ENCODE assay signal across 10 cellular contexts in genomic region chr3:72487946-72488735, GRCh38. TPM values are rescaled to one million over a fixed set of nuclear protein-coding genes. Genes with fewer than 3 reads are reported as not detected.
DNase-seq lines count a peak whose midpoint lies in the region; ATAC-seq, FAIRE-seq and TF ChIP-seq lines count a peak whose summit lies in the region.
"Had no signal": no experiment of that assay in that cellular context is flagged by ENCODE, and none has a peak within 500 bp of the region (broad histone marks: within the 10 kb centered on the region; RNA-seq: fewer than 3 reads in every experiment).

No MANE protein-coding gene starts in this region.

- POLR2A ChIA-PET in K562 (lab: Yijun Ruan, JAX), result interaction anchor here (0.7 kb wide), 1 partner anchor 50 kb away, joined by 3 read pairs; no protein-coding TSS in a partner anchor

- no peak for DNase-seq in K562 (ENCODE audit: extremely low read depth in 1 of 4, low spot score in 3 of 4)
- no peak for DNase-seq in HuH-7 (ENCODE audit: low spot score)
- DNase-seq in GOT3 (lab: John Stamatoyannopoulos, UW), result no peak
- DNase-seq: effector CD4-positive, alpha-beta T cell; Kasumi-1; NCI-H748 treated with DMSO at 0.1 percent for 48 hours had no signal

- CTCF ChIA-PET in K562 (lab: Yijun Ruan, JAX; ENCODE audit: low intra/inter-chr PET ratio), result no interaction called here

- H2AFZ ChIP-seq in K562 (ENCODE audit: low read depth, low read length), result peak overlapping the region; percentile 35

- 76% methylated on average over 9 of the region's 9 CpGs for WGBS in K562 (ENCODE audit: insufficient coverage, low coverage, missing lambda C conversion rate)

- H3K36me3 ChIP-seq in K562 (ENCODE audit: control insufficient read depth, insufficient read depth, low read length), result no peaks in the 10 kb centered on the region
- no peaks in the 10 kb centered on the region for H3K36me3 ChIP-seq in rectal smooth muscle tissue (ENCODE audit: control insufficient read depth, insufficient read depth, low read length)

- no peak for TF ChIP-seq CTCF in K562 (IDR thresholded peaks at IDR 0.05 in 2 of 3, conservative IDR thresholded peaks at IDR 0.05 in 1 of 3; ENCODE audit: insufficient read depth in 2 of 3, low read depth in 1 of 3, low read length in 3 of 3)

- H3K4me3 ChIP-seq in K562 (no peak overlapping the region), rectal smooth muscle tissue (ENCODE audit: low read length) (peak overlapping the region; percentile 25)

- intact Hi-C loops in K562 (cut with micrococcal nuclease), result loop anchor here (5.0 kb wide), 1 partner anchor 41 kb away; the partner anchor contains the start of gene RYBP

- no peak overlapping the region for H3K9ac ChIP-seq in K562 (ENCODE audit: insufficient read depth in 1 of 2, low read depth in 2 of 2, low read length in 2 of 2)
- no peak overlapping the region for H3K9ac ChIP-seq in rectal smooth muscle tissue (ENCODE audit: low read length)

- H3K9me3 ChIP-seq in K562 (replicated peaks; ENCODE audit: control insufficient read depth, insufficient read depth, low read depth, low read length), result no peaks in the 10 kb centered on the region

- H3K4me1 ChIP-seq in K562 (replicated peaks in 1 of 2; ENCODE audit: control insufficient read depth in 2 of 2, insufficient read depth in 2 of 2, low read length in 2 of 2) (peaks cover 4 to 12% of the 10 kb centered on the region in 2 experiments; a peak in 4 of 5 replicates), rectal smooth muscle tissue (ENCODE audit: control insufficient read depth, insufficient read depth, low read length) (peaks cover 8% of the 10 kb centered on the region)

- no TSS peak for BruUV-seq in K562 (replicated peaks; lab: Mats Ljungman, UMichigan)

- H4K20me1 ChIP-seq in K562 (replicated peaks; ENCODE audit: control insufficient read depth, insufficient read depth, low read length), result no peaks in the 10 kb centered on the region

- TF ChIP-seq POLR2A in K562 (conservative IDR thresholded peaks at IDR 0.05), result no peak

- ATAC-seq in GM18498 (IDR thresholded peaks at IDR 0.05; ENCODE audit: unreplicated experiment) (peak; percentile 47), HG02763 (IDR thresholded peaks at IDR 0.05; ENCODE audit: unreplicated experiment) (peak; percentile 44), K562 (no peak), HG03457 (IDR thresholded peaks at IDR 0.05; ENCODE audit: unreplicated experiment) (no peak)

- H3K27ac ChIP-seq in K562 (ENCODE audit: extremely low read depth, low read depth, low read length) (no peak overlapping the region), rectal smooth muscle tissue (ENCODE audit: low read depth, low read length) (no peak overlapping the region)

- TF ChIP-seq RAD21 in K562 (CRISPR knock-in tag; conservative IDR thresholded peaks at IDR 0.05 in 1 of 2, IDR thresholded peaks at IDR 0.05 in 1 of 2), result no peak

- no peaks in the 10 kb centered on the region for H3K79me2 ChIP-seq in K562 (ENCODE audit: control insufficient read depth, insufficient read depth, low read length)

- no peak overlapping the region for H3K4me2 ChIP-seq in K562 (ENCODE audit: insufficient read depth, low read length)

- FAIRE-seq in K562 (lab: Jason Lieb, UNC), result no peak

- in situ Hi-C loops in K562 (cut with MboI), result no loop called here

- no peaks in the 10 kb centered on the region for H3K9me1 ChIP-seq in K562 (ENCODE audit: control insufficient read depth, insufficient read depth, low read length)

- TF ChIP-seq EP300 in K562 (IDR thresholded peaks at IDR 0.05; ENCODE audit: low read length), result no peak

- H3K27me3 ChIP-seq in K562 (ENCODE audit: control insufficient read depth in 2 of 2, insufficient read depth in 2 of 2, low read length in 2 of 2) (no peaks in the 10 kb centered on the region), rectal smooth muscle tissue (ENCODE audit: control insufficient read depth, insufficient read depth, low read length) (no peaks in the 10 kb centered on the region)

TF ChIP-seq in K562, 482 proteins besides CTCF, POLR2A, EP300 and RAD21:
- TF ChIP-seq NELFE (IDR thresholded peaks at IDR 0.05; ENCODE audit: insufficient read depth, insufficient read length) (no peak), PREB (CRISPR knock-in tag; IDR thresholded peaks at IDR 0.05) (no peak), U2AF1 (optimal IDR thresholded peaks at IDR 0.05; ENCODE audit: low read depth, low read length) (no peak), NBN (IDR thresholded peaks at IDR 0.05; ENCODE audit: low read depth) (no peak), TARDBP (IDR thresholded peaks at IDR 0.05) (no peak), SUPT5H (IDR thresholded peaks at IDR 0.05) (no peak), SMC3 (conservative IDR thresholded peaks at IDR 0.05; ENCODE audit: insufficient read depth, low read depth, low read length) (no peak), PCBP2 (IDR thresholded peaks at IDR 0.05; ENCODE audit: low read depth, low read length, poor library complexity, severe bottlenecking) (no peak), ATF6 (CRISPR knock-in tag; IDR thresholded peaks at IDR 0.05) (no peak), NCOA2 (IDR thresholded peaks at IDR 0.05; ENCODE audit: partially characterized antibody in 2 of 2) (no peak), SRSF3 (IDR thresholded peaks at IDR 0.05; ENCODE audit: insufficient read depth, low read length) (no peak), ZNF277 (CRISPR knock-in tag; IDR thresholded peaks at IDR 0.05; ENCODE audit: borderline replicate concordance) (no peak), NR2F6 (CRISPR knock-in tag; IDR thresholded peaks at IDR 0.05) (no peak), BDP1 (IDR thresholded peaks at IDR 0.05; ENCODE audit: insufficient read depth, insufficient read length) (no peak), ZNF140 (CRISPR knock-in tag; IDR thresholded peaks at IDR 0.05) (no peak), ZNF12 (CRISPR knock-in tag; IDR thresholded peaks at IDR 0.05) (no peak), KAT7 (CRISPR knock-in tag; IDR thresholded peaks at IDR 0.05; ENCODE audit: borderline replicate concordance) (no peak)

RNA-seq across cellular contexts. Expression of gene RYBP, which starts 41.7 kb away (rescaled TPM):
- 4.0 and 11.2 TPM in 2 replicates for total RNA-seq in K562 (2011; cell fraction: chromatin; rRNA removed; ENCODE audit: low replicate concordance)
- total RNA-seq in K562 (2011; cell fraction: nucleolus; rRNA removed), result 2.7 and 3.4 TPM in 2 replicates
- total RNA-seq in K562 (2011; cell fraction: nucleoplasm; rRNA removed), result 7.3 and 13.5 TPM in 2 replicates
- total RNA-seq in K562 (2014; rRNA removed) (4.9 and 6.6 TPM in 2 replicates), K562 (2014; rRNA removed; fragmentation: Illumina TruSeq; extraction: Trizol) (13.4 and 13.8 TPM in 2 replicates), K562 (2015; rRNA removed; fragmentation: Illumina TruSeq; extraction: Trizol) (13.2 and 14.8 TPM in 2 replicates), K562 (2021) (12.6 and 13.5 TPM in 2 replicates)
- polyA plus RNA-seq in K562 (2011; rRNA removed) (6.0 and 9.6 TPM in 2 replicates), K562 (2014; fragmentation: Illumina TruSeq; extraction: Trizol) (14.7 and 16.6 TPM in 2 replicates), K562 (2014; fragmentation: Nextera tagmentation; extraction: Ambion mirVana) (1 to 10 TPM; 4.8 to 4.9 TPM), K562 (2014; rRNA removed) (9.0 and 9.1 TPM in 2 replicates)
- polyA plus RNA-seq in K562 (2011; cell fraction: cytosol; rRNA removed), result 1.9 and 3.6 TPM in 2 replicates
- polyA plus RNA-seq in K562 (2011; cell fraction: nucleus; rRNA removed), result 4.8 and 5.3 TPM in 2 replicates
- polyA plus RNA-seq in K562 (2012), result 11.9 and 12.6 TPM in 2 replicates
- polyA minus RNA-seq in K562 (2011; rRNA and poly(A)+ RNA removed), result 9.1 and 10.5 TPM in 2 replicates
- polyA minus RNA-seq in K562 (2011; cell fraction: cytosol; rRNA and poly(A)+ RNA removed), result 3.8 and 5.9 TPM in 2 replicates
- polyA minus RNA-seq in K562 (2011; cell fraction: nucleus; rRNA and poly(A)+ RNA removed), result 4.4 and 7.7 TPM in 2 replicates

Comparison
In these comparisons a context has a peak if more than half of its experiments do, and no peak if none do; other contexts are left out.
1. ATAC-seq: peak in GM18498 (single experiment) and HG02763 (single experiment); none in K562 (single experiment) and HG03457 (single experiment).